Comparison of ENCODE assay signal across 1 cellular context in the genomic region with DNA sequence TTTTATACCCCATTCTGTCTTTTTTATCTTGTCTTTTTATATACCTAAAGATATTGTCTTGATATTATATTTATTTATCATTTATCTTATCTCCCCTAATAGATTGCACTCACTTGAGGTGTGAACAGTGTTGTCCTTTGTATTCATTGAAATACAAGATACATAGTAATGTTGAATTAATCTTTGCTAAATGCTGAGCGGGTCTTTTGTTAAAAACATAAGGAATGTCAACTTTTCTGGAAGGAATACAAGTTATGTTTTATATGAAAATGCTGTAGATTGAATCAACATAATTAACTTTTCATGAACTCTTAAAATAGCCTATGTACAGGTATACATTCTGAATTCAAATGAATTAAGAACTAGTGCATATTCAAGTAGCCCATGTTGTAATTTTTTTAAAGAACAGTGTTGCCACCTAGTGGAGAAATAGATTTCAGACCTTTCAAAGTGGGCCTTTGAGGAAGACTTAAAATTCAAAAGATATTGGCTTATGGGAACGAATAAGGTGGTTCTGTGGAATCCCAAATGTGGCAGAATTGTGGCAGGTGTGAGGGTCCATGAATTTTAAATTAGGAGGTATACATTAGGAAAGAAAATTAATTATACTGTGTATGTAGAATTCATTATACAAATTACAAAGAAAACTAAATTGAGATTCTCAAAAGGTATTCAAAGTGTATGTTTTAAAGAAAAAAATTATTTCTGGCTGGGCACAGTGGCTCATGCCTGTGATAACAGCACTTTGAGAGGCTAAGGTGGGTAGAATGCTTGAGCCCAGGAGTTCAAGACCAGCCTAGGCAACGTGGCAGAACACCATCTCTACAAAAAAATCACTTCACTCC.
TF ChIP-seq lines count a peak whose summit lies in the region.

No MANE protein-coding gene starts in this region.

TF ChIP-seq in K562, 482 proteins besides CTCF, POLR2A, EP300 and RAD21:
- TF ChIP-seq, protein P1, sequence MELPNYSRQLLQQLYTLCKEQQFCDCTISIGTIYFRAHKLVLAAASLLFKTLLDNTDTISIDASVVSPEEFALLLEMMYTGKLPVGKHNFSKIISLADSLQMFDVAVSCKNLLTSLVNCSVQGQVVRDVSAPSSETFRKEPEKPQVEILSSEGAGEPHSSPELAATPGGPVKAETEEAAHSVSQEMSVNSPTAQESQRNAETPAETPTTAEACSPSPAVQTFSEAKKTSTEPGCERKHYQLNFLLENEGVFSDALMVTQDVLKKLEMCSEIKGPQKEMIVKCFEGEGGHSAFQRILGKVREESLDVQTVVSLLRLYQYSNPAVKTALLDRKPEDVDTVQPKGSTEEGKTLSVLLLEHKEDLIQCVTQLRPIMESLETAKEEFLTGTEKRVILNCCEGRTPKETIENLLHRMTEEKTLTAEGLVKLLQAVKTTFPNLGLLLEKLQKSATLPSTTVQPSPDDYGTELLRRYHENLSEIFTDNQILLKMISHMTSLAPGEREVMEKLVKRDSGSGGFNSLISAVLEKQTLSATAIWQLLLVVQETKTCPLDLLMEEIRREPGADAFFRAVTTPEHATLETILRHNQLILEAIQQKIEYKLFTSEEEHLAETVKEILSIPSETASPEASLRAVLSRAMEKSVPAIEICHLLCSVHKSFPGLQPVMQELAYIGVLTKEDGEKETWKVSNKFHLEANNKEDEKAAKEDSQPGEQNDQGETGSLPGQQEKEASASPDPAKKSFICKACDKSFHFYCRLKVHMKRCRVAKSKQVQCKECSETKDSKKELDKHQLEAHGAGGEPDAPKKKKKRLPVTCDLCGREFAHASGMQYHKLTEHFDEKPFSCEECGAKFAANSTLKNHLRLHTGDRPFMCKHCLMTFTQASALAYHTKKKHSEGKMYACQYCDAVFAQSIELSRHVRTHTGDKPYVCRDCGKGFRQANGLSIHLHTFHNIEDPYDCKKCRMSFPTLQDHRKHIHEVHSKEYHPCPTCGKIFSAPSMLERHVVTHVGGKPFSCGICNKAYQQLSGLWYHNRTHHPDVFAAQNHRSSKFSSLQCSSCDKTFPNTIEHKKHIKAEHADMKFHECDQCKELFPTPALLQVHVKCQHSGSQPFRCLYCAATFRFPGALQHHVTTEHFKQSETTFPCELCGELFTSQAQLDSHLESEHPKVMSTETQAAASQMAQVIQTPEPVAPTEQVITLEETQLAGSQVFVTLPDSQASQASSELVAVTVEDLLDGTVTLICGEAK (IDR thresholded peaks at IDR 0.05), result no peak
- TF ChIP-seq, protein P1 (CRISPR knock-in tag; IDR thresholded peaks at IDR 0.05), result no peak
- TF ChIP-seq C11orf30 (IDR thresholded peaks at IDR 0.05; ENCODE audit: low read depth), result peak; percentile 58
- TF ChIP-seq ZNF316 (IDR thresholded peaks at IDR 0.05), result peak; percentile 69
